Comparison of ENCODE assay signal across 33 cellular contexts in genomic region chr11:63929616-63930015, GRCh38. TPM values are rescaled to one million over a fixed set of nuclear protein-coding genes. Genes with fewer than 3 reads are reported as not detected.
"Had no signal": no experiment of that assay in that cellular context is flagged by ENCODE, and none has a peak within 500 bp of the region (broad histone marks: within the 10 kb centered on the region; RNA-seq: fewer than 3 reads in every experiment).

No MANE protein-coding gene starts in this region.

- H3K4me3 ChIP-seq: adrenal gland, body of pancreas, breast epithelium, cardiac muscle cell, colonic mucosa, esophagus muscularis mucosa, gastrocnemius medialis, heart left ventricle had no signal

- H3K9me3 ChIP-seq: adrenal gland, body of pancreas, breast epithelium, colonic mucosa, esophagus muscularis mucosa, gastrocnemius medialis, heart left ventricle had no signal

- H3K27me3 ChIP-seq: adrenal gland, body of pancreas, breast epithelium, cardiac muscle cell, colonic mucosa, esophagus muscularis mucosa, gastrocnemius medialis, heart left ventricle had no signal

- ATAC-seq: activated CD4-positive, alpha-beta T cell treated with anti-CD3 and anti-CD28 coated beads for 36 hours; activated CD8-positive, alpha-beta memory T cell treated with anti-CD3 and anti-CD28 coated beads, Interleukin-2, amount 10 ng/mL, durations not matched to agents 7 days and 5 days; activated CD8-positive, alpha-beta T cell treated with anti-CD3 and anti-CD28 coated beads, Interleukin-2, amount 10 ng/mL, durations not matched to agents 7 days and 5 days; activated naive CD8-positive, alpha-beta T cell treated with anti-CD3 and anti-CD28 coated beads, Interleukin-2, amount 50 U/mL, for 24 hours; body of pancreas; foreskin keratinocyte; gastrocnemius medialis; heart left ventricle; T-helper 17 cell had no signal

- DNase-seq: activated CD4-positive, alpha-beta memory T cell treated with anti-CD3 and anti-CD28 coated beads for 36 hours; activated CD4-positive, alpha-beta T cell treated with anti-CD3 and anti-CD28 coated beads for 36 hours; activated CD4-positive, alpha-beta T cell treated with anti-CD3 and anti-CD28 coated beads, Interleukin-2, amount 10 ng/mL, durations not matched to agents 24 days and 14 days; activated CD4-positive, CD25-positive, alpha-beta regulatory T cell; activated CD4-positive, CD25-positive, alpha-beta regulatory T cell treated with anti-CD3 and anti-CD28 coated beads, Interleukin-2, amount 50 U/mL, for 72 hours; activated CD8-positive, alpha-beta memory T cell treated with anti-CD3 and anti-CD28 coated beads, Interleukin-2, amount 10 ng/mL, durations not matched to agents 7 days and 5 days; activated CD8-positive, alpha-beta memory T cell treated with anti-CD3 and anti-CD28 coated beads, Interleukin-2, amount 50 U/mL, for 4 hours; activated CD8-positive, alpha-beta T cell treated with anti-CD3 and anti-CD28 coated beads, Interleukin-2, amount 10 ng/mL, durations not matched to agents 7 days and 5 days; activated effector memory CD4-positive, alpha-beta T cell treated with anti-CD3 and anti-CD28 coated beads, Interleukin-2, amount 50 U/mL, for 16 hours; activated naive CD4-positive, alpha-beta T cell treated with anti-CD3 and anti-CD28 coated beads for 36 hours; activated naive CD8-positive, alpha-beta T cell treated with anti-CD3 and anti-CD28 coated beads for 36 hours; activated naive CD8-positive, alpha-beta T cell treated with anti-CD3 and anti-CD28 coated beads, Interleukin-2, amount 50 U/mL, for 24 hours; activated T-cell treated with anti-CD3 and anti-CD28 coated beads, Interleukin-2, amount 50 U/mL, for 1 hour; activated T-cell treated with anti-CD3 and anti-CD28 coated beads, Interleukin-2, amount 50 U/mL, for 48 hours; adrenal gland; amygdala; aorta; body of pancreas; central memory CD4-positive, alpha-beta T cell; cerebellar nuclear complex; colonic mucosa; effector CD8-positive, alpha-beta T cell; erythroblast; foreskin keratinocyte; gastrocnemius medialis; glutamatergic neuron; heart left ventricle; T-helper 1 cell; T-helper 17 cell; T1000 had no signal

- H3K36me3 ChIP-seq: adrenal gland, breast epithelium, cardiac muscle cell, colonic mucosa, esophagus muscularis mucosa, gastrocnemius medialis, heart left ventricle had no signal

- H3K4me1 ChIP-seq: adrenal gland, body of pancreas, breast epithelium, colonic mucosa, esophagus muscularis mucosa, gastrocnemius medialis had no signal

- H3K27ac ChIP-seq: adrenal gland, body of pancreas, breast epithelium, cardiac muscle cell, colonic mucosa, esophagus muscularis mucosa, foreskin keratinocyte, gastrocnemius medialis, heart left ventricle had no signal

RNA-seq across cellular contexts. Expression of gene RCOR2, which starts 12.7 kb away (rescaled TPM):
- total RNA-seq: T-helper 17 cell had no signal
